In the genomic region with DNA sequence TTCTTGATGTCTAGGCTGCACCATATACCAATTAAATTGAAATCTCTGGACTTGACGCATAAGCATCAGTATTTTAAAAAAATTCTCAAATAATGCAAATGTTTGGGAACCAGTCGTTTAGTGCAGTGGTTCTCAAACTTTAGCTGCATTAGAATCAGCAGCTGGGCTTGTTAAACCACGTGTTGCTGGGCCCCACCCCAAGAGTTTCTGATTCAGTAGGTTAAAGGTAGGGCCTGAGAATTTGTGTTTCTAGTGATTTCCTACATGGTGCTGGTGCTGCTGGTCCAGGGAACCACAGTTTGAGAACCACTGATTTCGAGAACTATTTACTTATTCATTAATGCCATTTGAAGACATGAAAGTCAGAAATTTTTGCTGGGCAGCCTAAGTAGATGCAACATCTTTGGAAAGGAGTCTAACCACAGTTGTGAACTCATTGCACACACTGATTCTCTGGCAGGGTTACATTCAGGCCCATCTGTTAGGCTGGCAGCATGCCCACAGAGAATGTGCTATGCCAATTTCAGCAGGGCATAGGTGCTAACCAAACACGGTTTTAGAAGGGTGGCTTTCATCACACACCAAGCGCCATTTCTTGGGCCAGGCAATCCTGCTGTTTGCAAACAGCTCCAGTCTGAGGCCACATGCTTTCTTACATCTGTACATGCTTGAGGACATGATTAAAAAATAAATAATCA, we compare ENCODE assay signal across 19 cellular contexts. TPM values are rescaled to one million over a fixed set of nuclear protein-coding genes. Genes with fewer than 3 reads are reported as not detected.
DNase-seq lines count a peak whose midpoint lies in the region; ATAC-seq and TF ChIP-seq lines count a peak whose summit lies in the region.
"Had no signal": no experiment of that assay in that cellular context is flagged by ENCODE, and none has a peak within 500 bp of the region (broad histone marks: within the 10 kb centered on the region; RNA-seq: fewer than 3 reads in every experiment).

No MANE protein-coding gene starts in this region.

- 69% methylated on average over 6 of the region's 6 CpGs for WGBS in right cardiac atrium

- peaks cover 6% of the 10 kb centered on the region for H3K4me1 Mint-ChIP-seq in CD4-positive, alpha-beta T cell (ENCODE audit: low read depth)
- H3K4me1 Mint-ChIP-seq in type B pancreatic cell (ENCODE audit: unreplicated experiment), result no peaks in the 10 kb centered on the region

- peaks cover 17% of the 10 kb centered on the region for H3K27me3 Mint-ChIP-seq in CD4-positive, alpha-beta T cell
- peaks cover 12% of the 10 kb centered on the region for H3K27me3 Mint-ChIP-seq in type B pancreatic cell

- no peaks in the 10 kb centered on the region for H3K9me3 ChIP-seq in PC-9 (ENCODE audit: insufficient read depth, low read depth)
- no peaks in the 10 kb centered on the region for H3K9me3 ChIP-seq in right cardiac atrium (ENCODE audit: control insufficient read depth, low read length)
- no peaks in the 10 kb centered on the region for H3K9me3 ChIP-seq in CD4-positive, alpha-beta T cell (ENCODE audit: control insufficient read depth, low read length)
- H3K9me3 ChIP-seq: lower lobe of right lung, uterus had no signal

- H3K9me2 ChIP-seq in PC-9 (ENCODE audit: insufficient read depth), result no peaks in the 10 kb centered on the region

- DNase-seq in AG10803 (ENCODE audit: low read depth) (peak; percentile 17), NCI-H1092 treated with DMSO at 0.1 percent for 48 hours (lab: John Stamatoyannopoulos, UW) (peak; percentile 87), PC-9 (no peak), right cardiac atrium (peak; percentile 65 to 87 (median 82)), GM20000 (ENCODE audit: low spot score) (no peak), GM19240 (ENCODE audit: insufficient read length, low spot score) (no peak), type B pancreatic cell (ENCODE audit: extremely low spot score, unreplicated experiment) (no peak)
- DNase-seq in CD4-positive, alpha-beta T cell, result no peak
- DNase-seq: ACHN; aorta; DND-41; endodermal cell; lower lobe of right lung; PC-3; stimulated activated CD4-positive, alpha-beta T cell treated with anti-CD3 and anti-CD28 coated beads, Interleukin-15, amount 100 ng/mL, for 24 hours; stimulated activated CD8-positive, alpha-beta memory T cell treated with anti-CD3 and anti-CD28 coated beads, Interleukin-4, amount 100 ng/mL, for 48 hours; uterus had no signal

- H3K4me3 Mint-ChIP-seq in CD4-positive, alpha-beta T cell, result no peak overlapping the region
- H3K4me3 Mint-ChIP-seq in type B pancreatic cell, result no peak overlapping the region
- H3K4me3 Mint-ChIP-seq: activated T-helper 1 cell treated with anti-CD3 and anti-CD28 coated beads, Interleukin-12 subunit alpha, Interleukin-12 subunit beta, Interleukin-2, Interleukin-4 antibody, amounts not matched to agents 30 ng/mL and 10 ng/mL and 1 ng/mL, durations not matched to agents 14 hours and 24 hours and 36 hours; endodermal cell had no signal

- TF ChIP-seq CTCF in AG10803 (conservative IDR thresholded peaks at IDR 0.05; ENCODE audit: low read length) (no peak), PC-9 (conservative IDR thresholded peaks at IDR 0.05) (no peak), GM20000 (IDR thresholded peaks at IDR 0.05; ENCODE audit: extremely low read depth, missing control alignments) (no peak), type B pancreatic cell (conservative IDR thresholded peaks at IDR 0.05) (no peak)
- TF ChIP-seq CTCF in CD4-positive, alpha-beta T cell (IDR thresholded peaks at IDR 0.05), result no peak

- H3K27ac ChIP-seq in PC-9 (no peak overlapping the region), right cardiac atrium (ENCODE audit: low read length) (no peak overlapping the region)
- no peak overlapping the region for H3K27ac ChIP-seq in CD4-positive, alpha-beta T cell (ENCODE audit: low read depth, low read length)
- H3K27ac ChIP-seq: lower lobe of right lung, uterus had no signal

- H4K20me1 ChIP-seq in PC-9 (ENCODE audit: insufficient read depth), result no peaks in the 10 kb centered on the region

- H3K79me2 ChIP-seq in PC-9 (ENCODE audit: low read depth), result no peaks in the 10 kb centered on the region

- H3K4me2 ChIP-seq in PC-9, result no peak overlapping the region

- no peak overlapping the region for H3K27ac Mint-ChIP-seq in CD4-positive, alpha-beta T cell
- H3K27ac Mint-ChIP-seq in type B pancreatic cell, result no peak overlapping the region
- H3K27ac Mint-ChIP-seq: activated T-helper 1 cell treated with anti-CD3 and anti-CD28 coated beads, Interleukin-12 subunit alpha, Interleukin-12 subunit beta, Interleukin-2, Interleukin-4 antibody, amounts not matched to agents 30 ng/mL and 10 ng/mL and 1 ng/mL, durations not matched to agents 14 hours and 24 hours and 36 hours; endodermal cell had no signal

- intact Hi-C loops in PC-9 (cut with micrococcal nuclease; ENCODE audit: unreplicated experiment) (no loop called here), right cardiac atrium (cut with DNase I) (no loop called here)
- intact Hi-C loops in CD4-positive, alpha-beta T cell (cut with DNase I, micrococcal nuclease), result no loop called here

- H2AFZ ChIP-seq in PC-9, result 0 out of 2 replicates have a peak overlapping the region, but pooled peaks have one; percentile 2

- BruUV-seq in PC-9 (replicated peaks; lab: Mats Ljungman, UMichigan), result no TSS peak

- H3K36me3 ChIP-seq in PC-9 (ENCODE audit: low read depth), result no peaks in the 10 kb centered on the region
- H3K36me3 ChIP-seq: lower lobe of right lung, uterus had no signal

- no peak overlapping the region for H3K4me3 ChIP-seq in AG10803 (ENCODE audit: low read length)
- H3K4me3 ChIP-seq in PC-9, result no peak overlapping the region
- H3K4me3 ChIP-seq in right cardiac atrium (ENCODE audit: low read length), result no peak overlapping the region
- H3K4me3 ChIP-seq: GM12878, lower lobe of right lung, uterus had no signal

- POLR2A ChIA-PET in PC-9 (lab: Charles Lee; ENCODE audit: unreplicated experiment), result no interaction called here
- POLR2A ChIA-PET in CD4-positive, alpha-beta T cell (lab: Charles Lee), result no interaction called here

- CTCF ChIA-PET in PC-9 (lab: Charles Lee), result interaction anchor here (0.6 kb wide), 1 partner anchor 890 kb away, joined by 3 read pairs; no protein-coding TSS in a partner anchor
- CTCF ChIA-PET in CD4-positive, alpha-beta T cell (lab: Charles Lee), result no interaction called here

- H3K36me3 Mint-ChIP-seq in CD4-positive, alpha-beta T cell (ENCODE audit: low read depth), result no peaks in the 10 kb centered on the region
- H3K36me3 Mint-ChIP-seq in type B pancreatic cell, result no peaks in the 10 kb centered on the region

- no peaks in the 10 kb centered on the region for H3F3A ChIP-seq in PC-9 (ENCODE audit: insufficient read depth, low read depth)

- no peaks in the 10 kb centered on the region for H3K9me3 Mint-ChIP-seq in CD4-positive, alpha-beta T cell
- H3K9me3 Mint-ChIP-seq in type B pancreatic cell, result no peaks in the 10 kb centered on the region
- H3K9me3 Mint-ChIP-seq: activated T-helper 1 cell treated with anti-CD3 and anti-CD28 coated beads, Interleukin-12 subunit alpha, Interleukin-12 subunit beta, Interleukin-2, Interleukin-4 antibody, amounts not matched to agents 30 ng/mL and 10 ng/mL and 1 ng/mL, durations not matched to agents 14 hours and 24 hours and 36 hours; endodermal cell had no signal

- H3K4me1 ChIP-seq in PC-9 (replicated peaks; ENCODE audit: insufficient read depth) (no peaks in the 10 kb centered on the region), right cardiac atrium (ENCODE audit: control insufficient read depth, insufficient read depth, low read length) (peaks cover 2% of the 10 kb centered on the region)
- H3K4me1 ChIP-seq: uterus had no signal

- no peaks in the 10 kb centered on the region for H3K27me3 ChIP-seq in PC-9 (ENCODE audit: insufficient read depth, low read depth)
- no peaks in the 10 kb centered on the region for H3K27me3 ChIP-seq in right cardiac atrium (ENCODE audit: control insufficient read depth, insufficient read depth)
- H3K27me3 ChIP-seq in CD4-positive, alpha-beta T cell (ENCODE audit: control insufficient read depth, insufficient read depth, low read length), result peaks cover 13% of the 10 kb centered on the region

- ATAC-seq in right cardiac atrium, result peak; percentile 79 to 93
- ATAC-seq in CD4-positive, alpha-beta T cell (ENCODE audit: poor library complexity), result no peak
- ATAC-seq: GM12878, PC-3 had no signal

RNA-seq across cellular contexts. Expression of a gene that starts 26.4 kb away (rescaled TPM):
- total RNA-seq in PC-9 (2021) (450 and 528 TPM in 2 replicates), right cardiac atrium (100 to 1,000 TPM; 737 to 882 (median 842) TPM), type B pancreatic cell (ENCODE audit: low replicate concordance) (311 and 407 TPM in 2 replicates)
- 1,357 TPM for polyA plus RNA-seq in right cardiac atrium
- 10 to 100 TPM; 79.5 to 81.6 TPM for total RNA-seq in CD4-positive, alpha-beta T cell

RNA-seq across cellular contexts. Expression of a gene that starts 39.9 kb away (rescaled TPM):
- total RNA-seq in PC-9 (2021), result 80.9 and 94.5 TPM in 2 replicates
- total RNA-seq in right cardiac atrium, result 10 to 100 TPM; 27.6 to 39.2 (median 30.9) TPM
- polyA plus RNA-seq in right cardiac atrium, result 10.8 TPM
- total RNA-seq in CD4-positive, alpha-beta T cell, result 10 to 100 TPM; 44.7 to 44.8 TPM
- 33.6 and 56.1 TPM in 2 replicates for total RNA-seq in type B pancreatic cell (ENCODE audit: low replicate concordance)

Comparison
In these comparisons a context has a peak if more than half of its experiments do, and no peak if none do; other contexts are left out.
1. DNase-seq: peak in AG10803 (single experiment), NCI-H1092 treated with DMSO at 0.1 percent for 48 hours (single experiment) and right cardiac atrium (3 of 3); none in PC-9 (0 of 2), CD4-positive, alpha-beta T cell (0 of 10), GM20000 (single experiment), GM19240 (single experiment) and type B pancreatic cell (single experiment).